In genomic region chr10:69801434-69802315, GRCh38 we compare ENCODE assay signal across 8 cellular contexts. TPM values are rescaled to one million over a fixed set of nuclear protein-coding genes. Genes with fewer than 3 reads are reported as not detected.
DNase-seq lines count a peak whose midpoint lies in the region; ATAC-seq and TF ChIP-seq lines count a peak whose summit lies in the region.

Gene COL13A1, plus strand, starts transcription at chr10:69801906. Its CDS starts 518 bp downstream, at chr10:69802424.

- no peak within 1 kb of the TSS for H3K18ac ChIP-seq in trophoblast cell (ENCODE audit: low read length)

- no peak within 1 kb of the TSS for H3K4me3 ChIP-seq in trophoblast cell (ENCODE audit: low read depth, low read length)

- H3K4me1 Mint-ChIP-seq in HFFc6 (ENCODE audit: low read depth): peaks cover 66% of the 10 kb centered on the region
- peaks cover 48% of the 10 kb centered on the region for H3K4me1 Mint-ChIP-seq in WTC11

- no peak within 1 kb of the TSS for H4K12ac ChIP-seq in trophoblast cell (ENCODE audit: low read depth, low read length)

- H2BK120ac ChIP-seq in trophoblast cell (ENCODE audit: insufficient read depth, low read length, poor library complexity): no peak within 1 kb of the TSS

- no CpG with 5 or more reads among the region's 58 CpGs for WGBS in trophoblast cell (ENCODE audit: extremely low coverage, insufficient coverage, insufficient read length)

- H3K4me1 ChIP-seq in trophoblast cell (ENCODE audit: control insufficient read depth in 1 of 2, insufficient read depth in 2 of 2, low read length in 2 of 2): peaks cover 13 to 16% of the 10 kb centered on the region in 2 experiments

- no peak within 1 kb of the TSS for H3K14ac ChIP-seq in trophoblast cell (ENCODE audit: low read length)

- peak; percentile 30 for TF ChIP-seq CTCF in HFFc6 (IDR thresholded peaks at IDR 0.05)
- 0 out of 2 replicates have a peak, but pooled peaks have one; percentile 8 for TF ChIP-seq CTCF in WTC11 (IDR thresholded peaks at IDR 0.05)

- H3K9me3 ChIP-seq in trophoblast cell (ENCODE audit: insufficient read depth, low read depth, low read length): peaks cover 2% of the 10 kb centered on the region

- H3K4me3 Mint-ChIP-seq in HFFc6 (peak within 1 kb of the TSS; percentile 91), WTC11 (peak within 1 kb of the TSS; percentile 81)

- H3K36me3 Mint-ChIP-seq in HFFc6 (ENCODE audit: low read depth) (peaks cover 2% of the 10 kb centered on the region), WTC11 (peaks cover 2% of the 10 kb centered on the region; the same call in 1 of the 2 replicates)

- H3K27ac Mint-ChIP-seq in HFFc6: peak within 1 kb of the TSS; percentile 92
- no peak within 1 kb of the TSS for H3K27ac Mint-ChIP-seq in WTC11

- H3K79me2 ChIP-seq in trophoblast cell (ENCODE audit: control insufficient read depth, insufficient read depth, low read length, poor library complexity): no peaks in the 10 kb centered on the region

- CTCF ChIA-PET in WTC11 (lab: Charles Lee): interaction anchor here (0.5 to 10.8 kb wide), 60 partner anchors 8 to 443 kb away, joined by 3 to 94 read pairs (median 4); no protein-coding TSS in a partner anchor

- peaks cover 30% of the 10 kb centered on the region for H3K27me3 ChIP-seq in trophoblast cell (ENCODE audit: insufficient read depth, low read length)

- no peak within 1 kb of the TSS for H4K91ac ChIP-seq in trophoblast cell (ENCODE audit: low read depth, low read length)

- peak; percentile 82 for DNase-seq in AG08396 (ENCODE audit: low spot score)
- peak; percentile 60 for DNase-seq in HFFc6
- DNase-seq in WTC11 (ENCODE audit: low spot score): peak; percentile 88
- DNase-seq in Right ventricle myocardium superior: peak; percentile 58
- peak in 1 of 2 donors; percentile 10 for DNase-seq in trophoblast cell
- no peak for DNase-seq in mesenteric fat pad (ENCODE audit: low spot score)

- no peak within 1 kb of the TSS for H3K4ac ChIP-seq in trophoblast cell (ENCODE audit: low read depth, low read length)

- ATAC-seq in WTC11 (peak; percentile 19), Right ventricle myocardium superior (ENCODE audit: poor library complexity) (peak; percentile 59), GM21737 (IDR thresholded peaks at IDR 0.05; ENCODE audit: unreplicated experiment) (no peak), HG03139 (IDR thresholded peaks at IDR 0.05; ENCODE audit: unreplicated experiment) (no peak)

- no peaks in the 10 kb centered on the region for H3K79me1 ChIP-seq in trophoblast cell (ENCODE audit: low read length)

- H4K8ac ChIP-seq in trophoblast cell (ENCODE audit: low read depth, low read length): no peak within 1 kb of the TSS

- peak within 1 kb of the TSS; percentile 86 for H3K4me2 ChIP-seq in trophoblast cell (ENCODE audit: low read length)

- H3K9me3 Mint-ChIP-seq in HFFc6 (peaks cover 1% of the 10 kb centered on the region), WTC11 (peaks cover 1% of the 10 kb centered on the region; the same call in 1 of the 2 replicates)

- H3K9ac ChIP-seq in trophoblast cell (ENCODE audit: low read length): no peak within 1 kb of the TSS

- H2AK5ac ChIP-seq in trophoblast cell (ENCODE audit: low read length): no peak within 1 kb of the TSS

- H3K27me3 Mint-ChIP-seq in HFFc6 (ENCODE audit: insufficient read depth) (peaks cover 13% of the 10 kb centered on the region), WTC11 (ENCODE audit: low read depth) (peaks cover 70% of the 10 kb centered on the region)

- POLR2A ChIA-PET in WTC11 (lab: Charles Lee): no interaction called here

- intact Hi-C loops in Right ventricle myocardium superior (cut with DNase I): loop anchor here (5.0 kb wide), 1 partner anchor 104 kb away; no protein-coding TSS in a partner anchor

- no peak within 1 kb of the TSS for H3K27ac ChIP-seq in trophoblast cell (ENCODE audit: low read depth, low read length)

- H2BK12ac ChIP-seq in trophoblast cell (ENCODE audit: low read length): no peak within 1 kb of the TSS

- H2AFZ ChIP-seq in trophoblast cell (ENCODE audit: insufficient read depth, low read length, poor library complexity): peak within 1 kb of the TSS; percentile 60

- H2BK5ac ChIP-seq in trophoblast cell (ENCODE audit: low read depth, low read length, poor library complexity): no peak within 1 kb of the TSS

- H3K23ac ChIP-seq in trophoblast cell (ENCODE audit: low read length): no peak within 1 kb of the TSS

- H3K36me3 ChIP-seq in trophoblast cell (ENCODE audit: control insufficient read depth in 1 of 2, insufficient read depth in 2 of 2, low read length in 2 of 2): no peaks in the 10 kb centered on the region

TF ChIP-seq in WTC11, 78 proteins besides CTCF, POLR2A, EP300 and RAD21 (continues in another document):
- no peak for TF ChIP-seq NR3C1 (CRISPR knock-in tag; conservative IDR thresholded peaks at IDR 0.05; ENCODE audit: low read depth)
- TF ChIP-seq MAX (CRISPR knock-in tag; IDR thresholded peaks at IDR 0.05): peak; percentile 49; the same call in 1 of the 2 replicates
- no peak for TF ChIP-seq AFF4 (CRISPR knock-in tag; IDR thresholded peaks at IDR 0.05; ENCODE audit: borderline replicate concordance)
- no peak for TF ChIP-seq OVOL2 (CRISPR knock-in tag; IDR thresholded peaks at IDR 0.05; ENCODE audit: borderline replicate concordance)
- no peak for TF ChIP-seq ZMAT4 (CRISPR knock-in tag; IDR thresholded peaks at IDR 0.05)
- peak; percentile 88 for TF ChIP-seq ZNF263 (CRISPR knock-in tag; IDR thresholded peaks at IDR 0.05; ENCODE audit: low read depth)
- TF ChIP-seq PREB (CRISPR knock-in tag; IDR thresholded peaks at IDR 0.05; ENCODE audit: borderline replicate concordance): no peak
- TF ChIP-seq KAT7 (CRISPR knock-in tag; IDR thresholded peaks at IDR 0.05; ENCODE audit: borderline replicate concordance): no peak
- no peak for TF ChIP-seq SMAD4 (CRISPR knock-in tag; IDR thresholded peaks at IDR 0.05)
- no peak for TF ChIP-seq TEAD4 (CRISPR knock-in tag; IDR thresholded peaks at IDR 0.05)

RNA-seq across cellular contexts. Expression of gene COL13A1, which starts in this region (rescaled TPM):
- 10 to 100 TPM; 33.5 to 46.6 (median 38.1) TPM for total RNA-seq in HFFc6 (2021; fragmentation: NEBNext Ultra II Directional; extraction: Animal tissue kit (Norgen Biotek cat#: 25700))
- total RNA-seq in WTC11 (2021) (3.5 to 7.1 TPM (median 4.2 TPM) in 3 replicates), Right ventricle myocardium superior (0.89 TPM), mesenteric fat pad (not detected)
- 0.03 and 0.04 TPM in 2 replicates for polyA plus RNA-seq in trophoblast cell (2013)

Comparison
In these comparisons a context has a peak if more than half of its experiments do, and no peak if none do; other contexts are left out.
1. Peak in DNase-seq and ATAC-seq in Right ventricle myocardium superior; RNA of the gene not detected or under 1 TPM.